9 cellular contexts compared by ENCODE assay signal in the genomic region with DNA sequence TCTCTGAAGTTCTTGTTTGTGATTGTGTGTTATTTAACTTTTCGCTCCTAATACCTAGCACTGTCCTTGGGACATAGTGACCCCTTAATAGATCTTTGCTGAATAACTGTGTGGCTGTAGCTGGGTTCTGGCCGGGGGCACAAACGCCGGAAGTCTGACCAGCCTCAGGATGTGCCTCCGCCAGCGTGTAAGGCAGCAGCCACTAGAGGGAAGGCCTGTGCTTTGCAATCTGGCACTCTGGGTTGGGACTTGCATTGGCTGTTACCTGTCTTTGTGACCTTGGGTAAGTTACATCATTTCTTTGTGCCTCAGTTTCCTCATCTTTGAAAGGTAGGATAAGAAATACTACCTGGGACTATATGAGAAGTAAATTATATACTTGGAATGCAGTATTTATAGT.
DNase-seq lines count a peak whose midpoint lies in the region; ATAC-seq and TF ChIP-seq lines count a peak whose summit lies in the region.
"Had no signal": no experiment of that assay in that cellular context is flagged by ENCODE, and none has a peak within 500 bp of the region (broad histone marks: within the 10 kb centered on the region; RNA-seq: fewer than 3 reads in every experiment).

No MANE protein-coding gene starts in this region.

- CTCF ChIA-PET in RWPE1 (lab: Yijun Ruan, JAX): no interaction called here

- H3K4me3 ChIP-seq in fibroblast of the aortic adventitia (ENCODE audit: low read depth, low read length): no peak overlapping the region
- no peak overlapping the region for H3K4me3 ChIP-seq in sigmoid colon

- peak overlapping the region in 3 of 4 donors; percentile 5 to 49 (median 47) for H3K27ac ChIP-seq in sigmoid colon
- H3K27ac ChIP-seq in RWPE1: no peak overlapping the region

- peaks cover 0 to 31% (median 12%) of the 10 kb centered on the region in 4 donors for H3K36me3 ChIP-seq in sigmoid colon

- ATAC-seq in GM19324 (IDR thresholded peaks at IDR 0.05; ENCODE audit: low FRiP score, unreplicated experiment) (peak; percentile 66), HG03439 (IDR thresholded peaks at IDR 0.05; ENCODE audit: unreplicated experiment) (peak; percentile 56)

- no peak for TF ChIP-seq EP300 in sigmoid colon (IDR thresholded peaks at IDR 0.05)

- peaks cover 0 to 39% (median 22%) of the 10 kb centered on the region in 4 donors for H3K4me1 ChIP-seq in sigmoid colon

- POLR2A ChIA-PET in RWPE1 (lab: Yijun Ruan, JAX; ENCODE audit: low non-redundant PET): no interaction called here

- TF ChIP-seq CTCF in fibroblast of the aortic adventitia (IDR thresholded peaks at IDR 0.05; ENCODE audit: insufficient read depth, low read length) (peak; percentile 29), sigmoid colon (IDR thresholded peaks at IDR 0.05) (peak; percentile 9 to 53 (median 34)), RWPE1 (conservative IDR thresholded peaks at IDR 0.05; ENCODE audit: low read depth) (no peak)

- H3K9me3 ChIP-seq in sigmoid colon: no peaks in the 10 kb centered on the region

- H3K27me3 ChIP-seq in sigmoid colon: no peaks in the 10 kb centered on the region

- 83 to 84% methylated on average over 6 of the region's 6 CpGs for WGBS in sigmoid colon, 2 donors

- DNase-seq in fibroblast of the aortic adventitia (ENCODE audit: low read depth): no peak
- DNase-seq in sigmoid colon: peak; percentile 68
- DNase-seq in RWPE1 (ENCODE audit: low spot score): no peak
- no peak for DNase-seq in activated gamma-delta T cell (lab: John Stamatoyannopoulos, UW)
- DNase-seq in nucleus accumbens (lab: John Stamatoyannopoulos, UW): no peak
- DNase-seq in stimulated activated CD8-positive, alpha-beta memory T cell treated with anti-CD3 and anti-CD28 coated beads, Interleukin-4, amount 100 ng/mL, for 48 hours: no peak
- DNase-seq: IMR-90 had no signal

- intact Hi-C loops in sigmoid colon (cut with DNase I): loop anchor here (5.0 kb wide), 1 partner anchor 43 kb away; no protein-coding TSS in a partner anchor

- TF ChIP-seq POLR2A in sigmoid colon (IDR thresholded peaks at IDR 0.05): no peak
